In genomic region chr10:114172776-114173555, GRCh38 we compare ENCODE assay signal across 8 cellular contexts. TPM values are rescaled to one million over a fixed set of nuclear protein-coding genes. Genes with fewer than 3 reads are reported as not detected.
DNase-seq lines count a peak whose midpoint lies in the region; ATAC-seq, FAIRE-seq and TF ChIP-seq lines count a peak whose summit lies in the region.

No MANE protein-coding gene starts in this region.

- peak overlapping the region; percentile 95 for H3K9ac ChIP-seq in GM12878 (ENCODE audit: control insufficient read depth, insufficient read depth, low read length)

- SMC1A ChIA-PET in GM12878 (lab: Charles Lee; ENCODE audit: uncharacterized antibody, unreplicated experiment), result interaction anchor here (1.3 kb wide), 1 partner anchor 16 kb away, joined by 3 read pairs; no protein-coding TSS in a partner anchor

- TF ChIP-seq POLR2A in GM12878 (IDR thresholded peaks at IDR 0.05; ENCODE audit: low read depth, low read length) (no peak), lower leg skin (IDR thresholded peaks at IDR 0.05) (no peak)

- H3K4me1 ChIP-seq in heart right ventricle (peaks cover 0 to 35% (median 22%) of the 10 kb centered on the region in 9 donors), GM12878 (ENCODE audit: control insufficient read depth, insufficient read depth, low read length) (peaks cover 8% of the 10 kb centered on the region), tibial artery (peaks cover 0 to 12% (median 2%) of the 10 kb centered on the region in 4 donors)

- no peak for FAIRE-seq in GM12878 (lab: Jason Lieb, UNC)

- 14 to 21% methylated on average over 9 of the region's 9 CpGs for WGBS in heart right ventricle, 2 donors
- 75% methylated on average over 9 of the region's 9 CpGs for WGBS in GM12878 (ENCODE audit: insufficient coverage, insufficient replicate concordance, low lambda C conversion rate, missing lambda C conversion rate)
- WGBS in lower leg skin, 2 donors, result 9 to 12% methylated on average over 9 of the region's 9 CpGs

- no peak for TF ChIP-seq EP300 in GM12878 (IDR thresholded peaks at IDR 0.05; ENCODE audit: borderline replicate concordance in 1 of 2, control insufficient read depth in 1 of 2, low read depth in 2 of 2, low read length in 2 of 2)

- no peaks in the 10 kb centered on the region for H4K20me1 ChIP-seq in GM12878 (ENCODE audit: control insufficient read depth, insufficient read depth)

- peak overlapping the region; percentile 68 to 100 (median 92) for H3K4me3 ChIP-seq in heart right ventricle
- H3K4me3 ChIP-seq in GM12878, result peak overlapping the region; percentile 91
- peak overlapping the region; percentile 100 for H3K4me3 ChIP-seq in lower leg skin (ENCODE audit: low read depth, poor library complexity, severe bottlenecking)
- H3K4me3 ChIP-seq in tibial artery, result peak overlapping the region; percentile 77 to 87

- POLR2A ChIA-PET in GM12878 (lab: Charles Lee), result interaction anchor here (0.5 kb wide), 1 partner anchor 315 kb away, joined by 3 read pairs; no protein-coding TSS in a partner anchor

- H3K36me3 ChIP-seq in heart right ventricle, result peaks cover 0 to 9% (median 0%) of the 10 kb centered on the region in 9 donors
- no peaks in the 10 kb centered on the region for H3K36me3 ChIP-seq in GM12878 (ENCODE audit: control insufficient read depth in 2 of 2, insufficient read depth in 2 of 2, low read length in 1 of 2)
- H3K36me3 ChIP-seq in tibial artery, result peaks cover 0 to 6% (median 0%) of the 10 kb centered on the region in 3 donors

- TF ChIP-seq CTCF in heart right ventricle (IDR thresholded peaks at IDR 0.05) (no peak), GM12878 (IDR thresholded peaks at IDR 0.05 in 2 of 3, conservative IDR thresholded peaks at IDR 0.05 in 1 of 3; ENCODE audit: control insufficient read depth in 2 of 3, extremely low read depth in 1 of 3, insufficient read depth in 1 of 3, low read depth in 3 of 3, low read length in 3 of 3) (no peak), lower leg skin (IDR thresholded peaks at IDR 0.05) (no peak), tibial artery (IDR thresholded peaks at IDR 0.05) (no peak)

- H3K27me3 ChIP-seq in heart right ventricle (no peaks in the 10 kb centered on the region), GM12878 (replicated peaks in 1 of 2; ENCODE audit: control insufficient read depth in 2 of 2, insufficient read depth in 2 of 2, low read length in 1 of 2) (no peaks in the 10 kb centered on the region), tibial artery (no peaks in the 10 kb centered on the region)

- TF ChIP-seq RAD21 in GM12878 (IDR thresholded peaks at IDR 0.05; ENCODE audit: insufficient read depth, low read depth, low read length), result no peak

- RAD21 ChIA-PET in GM12878 (lab: Charles Lee; ENCODE audit: unreplicated experiment), result interaction anchor here (1.6 kb wide), 1 partner anchor 286 kb away, joined by 5 read pairs; no protein-coding TSS in a partner anchor

- in situ Hi-C loops in GM12878 (cut with MboI), result no loop called here

- H3K4me2 ChIP-seq in GM12878 (ENCODE audit: control insufficient read depth, insufficient read depth), result peak overlapping the region; percentile 86

- peaks cover 34% of the 10 kb centered on the region for H3K79me2 ChIP-seq in GM12878 (ENCODE audit: control insufficient read depth, insufficient read depth, low read length)

- H2AFZ ChIP-seq in GM12878 (ENCODE audit: control insufficient read depth, low read depth, low read length), result peak overlapping the region; percentile 94

- BruUV-seq in GM12878 (replicated peaks; lab: Mats Ljungman, UMichigan), result TSS peak; percentile 57

- DNase-seq in heart right ventricle, result no peak
- no peak for DNase-seq in left cardiac atrium
- no peak for DNase-seq in GM12878 (ENCODE audit: low read depth, low spot score)
- DNase-seq in lower leg skin (ENCODE audit: low spot score in 2 of 2), result no peak
- no peak for DNase-seq in tibial artery
- DNase-seq in activated gamma-delta T cell (lab: John Stamatoyannopoulos, UW), result no peak

- CTCF ChIA-PET in GM12878 (lab: Yijun Ruan, JAX), result interaction anchor here (0.7 kb wide), 1 partner anchor 70 kb away, joined by 3 read pairs; no protein-coding TSS in a partner anchor

- H3K9me3 ChIP-seq in heart right ventricle (peaks cover 0 to 24% (median 12%) of the 10 kb centered on the region in 11 donors), GM12878 (replicated peaks; ENCODE audit: control insufficient read depth, insufficient read depth, low read length) (peaks cover 4% of the 10 kb centered on the region), tibial artery (peaks cover 0 to 10% (median 3%) of the 10 kb centered on the region in 3 donors)

- H3K27ac ChIP-seq in heart right ventricle (peak overlapping the region in 9 of 10 donors; percentile 84 to 98 (median 93)), GM12878 (ENCODE audit: control insufficient read depth, insufficient read depth) (peak overlapping the region; percentile 82), tibial artery (peak overlapping the region; percentile 86 to 92)

- ATAC-seq in heart right ventricle (no peak), left cardiac atrium (no peak), GM12878 (0 out of 3 replicates have a peak, but pooled peaks have one; percentile 11), GM21529 (IDR thresholded peaks at IDR 0.05; ENCODE audit: unreplicated experiment) (no peak), GM18909 (IDR thresholded peaks at IDR 0.05; ENCODE audit: poor library complexity, unreplicated experiment) (no peak)

- intact Hi-C loops in heart right ventricle (cut with DNase I), result loop anchor here in 1 of 10 donors (10.0 kb wide), 1 partner anchor 92 kb away; no protein-coding TSS in a partner anchor
- intact Hi-C loops in left cardiac atrium (cut with DNase I), result no loop called here
- intact Hi-C loops in GM12878 (cut with micrococcal nuclease; ENCODE audit: unreplicated experiment), result no loop called here
- intact Hi-C loops in lower leg skin (cut with DNase I; ENCODE audit: low total_unique reads), result no loop called here
- intact Hi-C loops in tibial artery (cut with DNase I; ENCODE audit: low total_unique reads), result no loop called here

TF ChIP-seq in GM12878, 131 proteins besides CTCF, POLR2A, EP300 and RAD21 (continues in another document):
- TF ChIP-seq FOXM1 (IDR thresholded peaks at IDR 0.05; ENCODE audit: low read depth, low read length) (no peak), NRF1 (conservative IDR thresholded peaks at IDR 0.05; ENCODE audit: low read depth, low read length) (no peak)

RNA-seq across cellular contexts. Expression of gene CCDC186, which starts 1.0 kb away (rescaled TPM):
- total RNA-seq in heart right ventricle (10 to 100 TPM; 14.4 to 28.9 (median 20.5) TPM), left cardiac atrium (10 to 100 TPM; 17.9 to 24.3 TPM), GM12878 (2014; rRNA removed) (8.3 and 9.9 TPM in 2 replicates), GM12878 (2014; rRNA removed; fragmentation: Illumina TruSeq; extraction: Trizol) (13.1 and 14.0 TPM in 2 replicates), GM12878 (2021) (7.3 and 7.4 TPM in 2 replicates), lower leg skin (10 to 100 TPM; 24.4 to 83.4 (median 33.0) TPM)
- polyA plus RNA-seq in heart right ventricle (1 to 10 TPM; 3.4 to 7.2 TPM), GM12878 (2011; rRNA removed) (7.5 and 14.8 TPM in 2 replicates), GM12878 (2014; fragmentation: Illumina TruSeq; extraction: Trizol) (10.4 and 11.4 TPM in 2 replicates), GM12878 (2014; fragmentation: Nextera tagmentation; extraction: Ambion mirVana) (1 to 10 TPM; 3.5 to 5.4 TPM), GM12878 (2014; rRNA removed) (5.9 and 6.7 TPM in 2 replicates), GM12878 (2016; fragmentation: Nextera tagmentation; extraction: Ambion mirVana) (1 to 10 TPM; 6.6 to 7.2 TPM)
- 35.5 and 51.6 TPM in 2 replicates for total RNA-seq in GM12878 (2013; cell fraction: nucleolus; rRNA removed)
- 2.8 TPM for polyA plus RNA-seq in GM12878 (2011; ENCODE audit: low read depth)
- polyA plus RNA-seq in GM12878 (2011; cell fraction: cytosol; rRNA removed), result 2.4 TPM in 2 replicates
- polyA plus RNA-seq in GM12878 (2011; cell fraction: nucleus; rRNA removed), result 5.4 and 6.5 TPM in 2 replicates
- polyA plus RNA-seq in GM12878 (2012), result 5.5 and 7.0 TPM in 2 replicates
- polyA minus RNA-seq in GM12878 (2011; rRNA and poly(A)+ RNA removed), result 8.0 and 9.7 TPM in 2 replicates
- polyA minus RNA-seq in GM12878 (2011; cell fraction: cytosol; rRNA and poly(A)+ RNA removed), result 2.8 and 3.8 TPM in 2 replicates
- polyA minus RNA-seq in GM12878 (2011; cell fraction: nucleus; rRNA and poly(A)+ RNA removed), result 8.8 and 13.3 TPM in 2 replicates

RNA-seq across cellular contexts. Expression of gene TDRD1, which starts 6.2 kb away (rescaled TPM):
- total RNA-seq in heart right ventricle (1 to 10 TPM; 1.9 to 7.0 (median 4.3) TPM), left cardiac atrium (1 to 10 TPM in 1 of 2 donors, under 1 TPM in 1; 0.77 to 1.0 TPM), GM12878 (2014; rRNA removed) (not detected in 2 replicates), GM12878 (2014; rRNA removed; fragmentation: Illumina TruSeq; extraction: Trizol) (not detected in 2 replicates), GM12878 (2021) (not detected in 2 replicates), lower leg skin (under 1 TPM; 0.10 to 0.34 (median 0.14) TPM)
- polyA plus RNA-seq in heart right ventricle (under 1 TPM; 0.03 to 0.22 TPM), GM12878 (2011; rRNA removed) (not detected in 2 replicates), GM12878 (2014; fragmentation: Illumina TruSeq; extraction: Trizol) (0.04 TPM in 1 of 2 replicates, not detected in the other), GM12878 (2014; fragmentation: Nextera tagmentation; extraction: Ambion mirVana) (not detected), GM12878 (2014; rRNA removed) (0.03 TPM in 1 of 2 replicates, not detected in the other), GM12878 (2016; fragmentation: Nextera tagmentation; extraction: Ambion mirVana) (not detected)
- total RNA-seq in GM12878 (2013; cell fraction: nucleolus; rRNA removed), result not detected in 2 replicates
- not detected for polyA plus RNA-seq in GM12878 (2011; ENCODE audit: low read depth)
- not detected in 2 replicates for polyA plus RNA-seq in GM12878 (2011; cell fraction: cytosol; rRNA removed)
- not detected in 2 replicates for polyA plus RNA-seq in GM12878 (2011; cell fraction: nucleus; rRNA removed)
- polyA plus RNA-seq in GM12878 (2012), result not detected in 2 replicates
- polyA minus RNA-seq in GM12878 (2011; rRNA and poly(A)+ RNA removed), result not detected in 2 replicates
- polyA minus RNA-seq in GM12878 (2011; cell fraction: cytosol; rRNA and poly(A)+ RNA removed), result not detected in 2 replicates
- not detected in 2 replicates for polyA minus RNA-seq in GM12878 (2011; cell fraction: nucleus; rRNA and poly(A)+ RNA removed)
